8 cellular contexts compared by ENCODE assay signal in genomic region chr4:109815151-109816081, GRCh38. TPM values are rescaled to one million over a fixed set of nuclear protein-coding genes. Genes with fewer than 3 reads are reported as not detected.
A peak's percentile ranks its signal among the peaks of the same experiment; 100 is the strongest.
DNase-seq lines count a peak whose midpoint lies in the region; ATAC-seq and TF ChIP-seq lines count a peak whose summit lies in the region.

TSS of gene GAR1 (plus strand) at chr4:109815762. CDS start at chr4:109816165, 403 bp downstream.

- H3K36me3 Mint-ChIP-seq in immature natural killer cell = peaks cover 0 to 11% (median 8%) of the 10 kb centered on the region in 3 donors

- POLR2A ChIA-PET in AG04449 (lab: Yijun Ruan, JAX) = no interaction called here

- DNase-seq in AG04449 (ENCODE audit: low read depth, low spot score) (peak; percentile 46), NCI-H2227 treated with DMSO at 0.1 percent for 48 hours (lab: John Stamatoyannopoulos, UW) (peak; percentile 84), cardiac fibroblast (ENCODE audit: low read depth in 2 of 2) (peak; percentile 92), immature natural killer cell (peak; percentile 80 to 83 (median 83)), smooth muscle cell of the brain vasculature (ENCODE audit: low read depth, low spot score) (peak; percentile 75)

- H3K27ac Mint-ChIP-seq in immature natural killer cell = peak within 1 kb of the TSS; percentile 92 to 99 (median 95)

- H3K4me1 Mint-ChIP-seq in immature natural killer cell = peaks cover 28 to 43% of the 10 kb centered on the region in 2 donors

- CTCF ChIA-PET in AG04449 (lab: Yijun Ruan, JAX) = interaction anchor here (0.6 to 2.8 kb wide), 7 partner anchors 11 to 394 kb away, joined by 3 to 27 read pairs (median 4); partner anchors contain the start of genes CASP6 and RRH

- H3K4me3 ChIP-seq in AG04449 (ENCODE audit: low read depth, low read length) (peak within 1 kb of the TSS; percentile 98), WI38 (ENCODE audit: low read depth, low read length) (peak within 1 kb of the TSS; percentile 97), cardiac fibroblast (replicated peaks in 1 of 2; ENCODE audit: low read depth in 2 of 2, low read length in 2 of 2) (peak within 1 kb of the TSS; percentile 94 to 95)

- H3K27me3 Mint-ChIP-seq in immature natural killer cell (ENCODE audit: low read depth in 3 of 3) = peaks cover 9 to 15% (median 12%) of the 10 kb centered on the region in 3 donors

- peak; percentile 99 for ATAC-seq in GM18907 (IDR thresholded peaks at IDR 0.05; ENCODE audit: unreplicated experiment)
- peak; percentile 98 for ATAC-seq in HG03159 (IDR thresholded peaks at IDR 0.05; ENCODE audit: unreplicated experiment)

- H3K9me3 Mint-ChIP-seq in immature natural killer cell = no peaks in the 10 kb centered on the region

- TF ChIP-seq CTCF in AG04449 (IDR thresholded peaks at IDR 0.05; ENCODE audit: insufficient read depth, low read length, missing control alignments) (no peak), WI38 (IDR thresholded peaks at IDR 0.05; ENCODE audit: low read depth, low read length) (no peak), cardiac fibroblast (IDR thresholded peaks at IDR 0.05; ENCODE audit: low read depth, low read length) (no peak)

- H3K4me3 Mint-ChIP-seq in immature natural killer cell = peak within 1 kb of the TSS; percentile 87 to 97 (median 93)

RNA-seq across cellular contexts. Expression of gene GAR1, which starts in this region (rescaled TPM):
- 10 to 100 TPM in 2 of 3 donors, 1 to 10 TPM in 1; 5.2 to 17.6 (median 10.8) TPM for polyA plus RNA-seq in immature natural killer cell

Comparison
In these comparisons a context has a peak if more than half of its experiments do, and no peak if none do; other contexts are left out.
1. Peak in every context shown above with its lines: DNase-seq, ATAC-seq and H3K4me3 ChIP-seq.